1 cellular context compared by ENCODE assay signal in the genomic region with DNA sequence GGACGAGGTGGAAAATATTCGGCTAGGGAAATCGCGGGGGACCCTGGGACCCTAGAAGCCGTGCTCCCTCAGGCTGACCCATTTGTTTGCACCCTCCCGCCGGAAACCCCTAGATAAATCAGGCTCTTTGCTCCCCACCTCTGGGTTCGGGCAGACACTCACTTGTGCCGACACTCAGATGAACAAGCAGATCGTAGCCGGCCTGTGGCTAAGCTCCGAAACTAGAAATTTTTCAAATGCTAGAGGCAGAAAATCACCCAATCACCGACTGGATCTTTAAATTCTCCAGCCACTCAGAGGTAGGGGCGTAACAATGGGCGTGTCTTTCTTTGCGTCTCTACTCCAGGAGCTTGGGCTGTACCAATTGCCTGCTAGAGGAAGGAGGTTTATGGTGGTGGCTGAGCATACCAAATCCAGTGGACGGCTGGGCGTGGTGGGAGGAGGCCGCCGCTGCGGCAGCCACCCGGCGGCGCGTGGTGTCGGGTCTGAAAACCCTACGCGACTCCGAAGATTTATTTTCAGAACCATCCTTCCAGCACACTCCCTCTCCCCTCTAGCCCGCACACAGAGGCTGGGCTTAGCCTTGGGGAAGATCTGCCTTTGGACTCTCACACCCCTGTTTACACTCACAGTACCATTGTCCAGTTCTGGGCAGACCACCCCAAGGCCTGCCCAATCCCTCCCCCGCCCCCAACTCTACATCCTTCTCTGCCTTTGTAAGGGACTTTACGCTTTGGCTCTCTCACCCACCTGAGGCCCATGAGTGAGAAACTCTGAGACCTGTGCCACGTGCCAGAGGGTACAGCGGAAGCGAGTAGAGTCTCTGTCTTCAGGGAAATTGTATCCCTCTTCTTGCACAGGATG.
TF ChIP-seq lines count a peak whose summit lies in the region.

PIF1 (minus strand) TSS at position 217 of the 864 bp plus-strand sequence. CDS start 1,312 bp downstream, outside the sequence.

TF ChIP-seq in HepG2, 621 proteins besides CTCF, POLR2A, EP300 and RAD21 (continued from another document and continues in another):
- TF ChIP-seq, protein P1, sequence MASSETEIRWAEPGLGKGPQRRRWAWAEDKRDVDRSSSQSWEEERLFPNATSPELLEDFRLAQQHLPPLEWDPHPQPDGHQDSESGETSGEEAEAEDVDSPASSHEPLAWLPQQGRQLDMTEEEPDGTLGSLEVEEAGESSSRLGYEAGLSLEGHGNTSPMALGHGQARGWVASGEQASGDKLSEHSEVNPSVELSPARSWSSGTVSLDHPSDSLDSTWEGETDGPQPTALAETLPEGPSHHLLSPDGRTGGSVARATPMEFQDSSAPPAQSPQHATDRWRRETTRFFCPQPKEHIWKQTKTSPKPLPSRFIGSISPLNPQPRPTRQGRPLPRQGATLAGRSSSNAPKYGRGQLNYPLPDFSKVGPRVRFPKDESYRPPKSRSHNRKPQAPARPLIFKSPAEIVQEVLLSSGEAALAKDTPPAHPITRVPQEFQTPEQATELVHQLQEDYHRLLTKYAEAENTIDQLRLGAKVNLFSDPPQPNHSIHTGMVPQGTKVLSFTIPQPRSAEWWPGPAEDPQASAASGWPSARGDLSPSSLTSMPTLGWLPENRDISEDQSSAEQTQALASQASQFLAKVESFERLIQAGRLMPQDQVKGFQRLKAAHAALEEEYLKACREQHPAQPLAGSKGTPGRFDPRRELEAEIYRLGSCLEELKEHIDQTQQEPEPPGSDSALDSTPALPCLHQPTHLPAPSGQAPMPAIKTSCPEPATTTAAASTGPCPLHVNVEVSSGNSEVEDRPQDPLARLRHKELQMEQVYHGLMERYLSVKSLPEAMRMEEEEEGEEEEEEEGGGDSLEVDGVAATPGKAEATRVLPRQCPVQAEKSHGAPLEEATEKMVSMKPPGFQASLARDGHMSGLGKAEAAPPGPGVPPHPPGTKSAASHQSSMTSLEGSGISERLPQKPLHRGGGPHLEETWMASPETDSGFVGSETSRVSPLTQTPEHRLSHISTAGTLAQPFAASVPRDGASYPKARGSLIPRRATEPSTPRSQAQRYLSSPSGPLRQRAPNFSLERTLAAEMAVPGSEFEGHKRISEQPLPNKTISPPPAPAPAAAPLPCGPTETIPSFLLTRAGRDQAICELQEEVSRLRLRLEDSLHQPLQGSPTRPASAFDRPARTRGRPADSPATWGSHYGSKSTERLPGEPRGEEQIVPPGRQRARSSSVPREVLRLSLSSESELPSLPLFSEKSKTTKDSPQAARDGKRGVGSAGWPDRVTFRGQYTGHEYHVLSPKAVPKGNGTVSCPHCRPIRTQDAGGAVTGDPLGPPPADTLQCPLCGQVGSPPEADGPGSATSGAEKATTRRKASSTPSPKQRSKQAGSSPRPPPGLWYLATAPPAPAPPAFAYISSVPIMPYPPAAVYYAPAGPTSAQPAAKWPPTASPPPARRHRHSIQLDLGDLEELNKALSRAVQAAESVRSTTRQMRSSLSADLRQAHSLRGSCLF (CRISPR knock-in tag; IDR thresholded peaks at IDR 0.05; ENCODE audit: borderline replicate concordance), result no peak
- TF ChIP-seq, protein P2, sequence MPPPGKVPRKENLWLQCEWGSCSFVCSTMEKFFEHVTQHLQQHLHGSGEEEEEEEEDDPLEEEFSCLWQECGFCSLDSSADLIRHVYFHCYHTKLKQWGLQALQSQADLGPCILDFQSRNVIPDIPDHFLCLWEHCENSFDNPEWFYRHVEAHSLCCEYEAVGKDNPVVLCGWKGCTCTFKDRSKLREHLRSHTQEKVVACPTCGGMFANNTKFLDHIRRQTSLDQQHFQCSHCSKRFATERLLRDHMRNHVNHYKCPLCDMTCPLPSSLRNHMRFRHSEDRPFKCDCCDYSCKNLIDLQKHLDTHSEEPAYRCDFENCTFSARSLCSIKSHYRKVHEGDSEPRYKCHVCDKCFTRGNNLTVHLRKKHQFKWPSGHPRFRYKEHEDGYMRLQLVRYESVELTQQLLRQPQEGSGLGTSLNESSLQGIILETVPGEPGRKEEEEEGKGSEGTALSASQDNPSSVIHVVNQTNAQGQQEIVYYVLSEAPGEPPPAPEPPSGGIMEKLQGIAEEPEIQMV (CRISPR knock-in tag; IDR thresholded peaks at IDR 0.05; ENCODE audit: low read depth), result no peak
- TF ChIP-seq, protein P3, sequence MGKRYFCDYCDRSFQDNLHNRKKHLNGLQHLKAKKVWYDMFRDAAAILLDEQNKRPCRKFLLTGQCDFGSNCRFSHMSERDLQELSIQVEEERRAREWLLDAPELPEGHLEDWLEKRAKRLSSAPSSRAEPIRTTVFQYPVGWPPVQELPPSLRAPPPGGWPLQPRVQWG (CRISPR knock-in tag; IDR thresholded peaks at IDR 0.05; ENCODE audit: borderline replicate concordance, low read depth), result no peak
- TF ChIP-seq NCOA2 (CRISPR knock-in tag; IDR thresholded peaks at IDR 0.05), result no peak
- TF ChIP-seq, protein P4, sequence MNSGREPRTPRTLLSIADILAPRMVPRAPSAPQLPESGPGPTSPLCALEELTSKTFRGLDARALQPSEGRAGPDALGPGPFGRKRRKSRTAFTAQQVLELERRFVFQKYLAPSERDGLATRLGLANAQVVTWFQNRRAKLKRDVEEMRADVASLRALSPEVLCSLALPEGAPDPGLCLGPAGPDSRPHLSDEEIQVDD (CRISPR knock-in tag; IDR thresholded peaks at IDR 0.05; ENCODE audit: borderline replicate concordance), result 0 out of 2 replicates have a peak, but pooled peaks have one; percentile 45
- TF ChIP-seq, protein P5, sequence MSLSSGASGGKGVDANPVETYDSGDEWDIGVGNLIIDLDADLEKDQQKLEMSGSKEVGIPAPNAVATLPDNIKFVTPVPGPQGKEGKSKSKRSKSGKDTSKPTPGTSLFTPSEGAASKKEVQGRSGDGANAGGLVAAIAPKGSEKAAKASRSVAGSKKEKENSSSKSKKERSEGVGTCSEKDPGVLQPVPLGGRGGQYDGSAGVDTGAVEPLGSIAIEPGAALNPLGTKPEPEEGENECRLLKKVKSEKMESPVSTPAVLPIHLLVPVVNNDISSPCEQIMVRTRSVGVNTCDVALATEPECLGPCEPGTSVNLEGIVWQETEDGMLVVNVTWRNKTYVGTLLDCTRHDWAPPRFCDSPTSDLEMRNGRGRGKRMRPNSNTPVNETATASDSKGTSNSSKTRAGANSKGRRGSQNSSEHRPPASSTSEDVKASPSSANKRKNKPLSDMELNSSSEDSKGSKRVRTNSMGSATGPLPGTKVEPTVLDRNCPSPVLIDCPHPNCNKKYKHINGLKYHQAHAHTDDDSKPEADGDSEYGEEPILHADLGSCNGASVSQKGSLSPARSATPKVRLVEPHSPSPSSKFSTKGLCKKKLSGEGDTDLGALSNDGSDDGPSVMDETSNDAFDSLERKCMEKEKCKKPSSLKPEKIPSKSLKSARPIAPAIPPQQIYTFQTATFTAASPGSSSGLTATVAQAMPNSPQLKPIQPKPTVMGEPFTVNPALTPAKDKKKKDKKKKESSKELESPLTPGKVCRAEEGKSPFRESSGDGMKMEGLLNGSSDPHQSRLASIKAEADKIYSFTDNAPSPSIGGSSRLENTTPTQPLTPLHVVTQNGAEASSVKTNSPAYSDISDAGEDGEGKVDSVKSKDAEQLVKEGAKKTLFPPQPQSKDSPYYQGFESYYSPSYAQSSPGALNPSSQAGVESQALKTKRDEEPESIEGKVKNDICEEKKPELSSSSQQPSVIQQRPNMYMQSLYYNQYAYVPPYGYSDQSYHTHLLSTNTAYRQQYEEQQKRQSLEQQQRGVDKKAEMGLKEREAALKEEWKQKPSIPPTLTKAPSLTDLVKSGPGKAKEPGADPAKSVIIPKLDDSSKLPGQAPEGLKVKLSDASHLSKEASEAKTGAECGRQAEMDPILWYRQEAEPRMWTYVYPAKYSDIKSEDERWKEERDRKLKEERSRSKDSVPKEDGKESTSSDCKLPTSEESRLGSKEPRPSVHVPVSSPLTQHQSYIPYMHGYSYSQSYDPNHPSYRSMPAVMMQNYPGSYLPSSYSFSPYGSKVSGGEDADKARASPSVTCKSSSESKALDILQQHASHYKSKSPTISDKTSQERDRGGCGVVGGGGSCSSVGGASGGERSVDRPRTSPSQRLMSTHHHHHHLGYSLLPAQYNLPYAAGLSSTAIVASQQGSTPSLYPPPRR (CRISPR knock-in tag; IDR thresholded peaks at IDR 0.05; ENCODE audit: borderline replicate concordance), result no peak
- no peak for TF ChIP-seq NKX3-1 (CRISPR knock-in tag; IDR thresholded peaks at IDR 0.05)
- TF ChIP-seq ZNF281 (CRISPR knock-in tag; IDR thresholded peaks at IDR 0.05; ENCODE audit: borderline replicate concordance), result peak; percentile 73; the same call in 1 of the 2 replicates
- TF ChIP-seq STAT5B (CRISPR knock-in tag; IDR thresholded peaks at IDR 0.05), result no peak
- no peak for TF ChIP-seq NR2F2 (IDR thresholded peaks at IDR 0.05; ENCODE audit: borderline replicate concordance, low read depth)
- TF ChIP-seq, protein P6, sequence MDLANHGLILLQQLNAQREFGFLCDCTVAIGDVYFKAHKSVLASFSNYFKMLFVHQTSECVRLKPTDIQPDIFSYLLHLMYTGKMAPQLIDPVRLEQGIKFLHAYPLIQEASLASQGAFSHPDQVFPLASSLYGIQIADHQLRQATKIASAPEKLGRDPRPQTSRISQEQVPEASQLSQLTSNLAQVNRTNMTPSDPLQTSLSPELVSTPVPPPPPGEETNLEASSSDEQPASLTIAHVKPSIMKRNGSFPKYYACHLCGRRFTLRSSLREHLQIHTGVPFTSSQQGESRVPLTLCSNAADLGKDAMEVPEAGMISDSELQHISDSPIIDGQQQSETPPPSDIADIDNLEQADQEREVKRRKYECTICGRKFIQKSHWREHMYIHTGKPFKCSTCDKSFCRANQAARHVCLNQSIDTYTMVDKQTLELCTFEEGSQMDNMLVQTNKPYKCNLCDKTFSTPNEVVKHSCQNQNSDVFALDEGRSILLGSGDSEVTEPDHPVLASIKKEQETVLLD (CRISPR knock-in tag; IDR thresholded peaks at IDR 0.05; ENCODE audit: low read depth), result no peak; the same call in 1 of the 2 replicates
- TF ChIP-seq ZNF891 (CRISPR knock-in tag; IDR thresholded peaks at IDR 0.05), result peak; percentile 65; the same call in 1 of the 2 replicates
- TF ChIP-seq PLRG1 (conservative IDR thresholded peaks at IDR 0.05), result no peak
- no peak; the same call in 1 of the 2 replicates for TF ChIP-seq FOXO1 (CRISPR knock-in tag; IDR thresholded peaks at IDR 0.05)
- TF ChIP-seq, protein P7, sequence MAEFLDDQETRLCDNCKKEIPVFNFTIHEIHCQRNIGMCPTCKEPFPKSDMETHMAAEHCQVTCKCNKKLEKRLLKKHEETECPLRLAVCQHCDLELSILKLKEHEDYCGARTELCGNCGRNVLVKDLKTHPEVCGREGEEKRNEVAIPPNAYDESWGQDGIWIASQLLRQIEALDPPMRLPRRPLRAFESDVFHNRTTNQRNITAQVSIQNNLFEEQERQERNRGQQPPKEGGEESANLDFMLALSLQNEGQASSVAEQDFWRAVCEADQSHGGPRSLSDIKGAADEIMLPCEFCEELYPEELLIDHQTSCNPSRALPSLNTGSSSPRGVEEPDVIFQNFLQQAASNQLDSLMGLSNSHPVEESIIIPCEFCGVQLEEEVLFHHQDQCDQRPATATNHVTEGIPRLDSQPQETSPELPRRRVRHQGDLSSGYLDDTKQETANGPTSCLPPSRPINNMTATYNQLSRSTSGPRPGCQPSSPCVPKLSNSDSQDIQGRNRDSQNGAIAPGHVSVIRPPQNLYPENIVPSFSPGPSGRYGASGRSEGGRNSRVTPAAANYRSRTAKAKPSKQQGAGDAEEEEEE (CRISPR knock-in tag; IDR thresholded peaks at IDR 0.05; ENCODE audit: borderline replicate concordance), result no peak
- no peak for TF ChIP-seq U2AF2 (IDR thresholded peaks at IDR 0.05; ENCODE audit: low read depth, low read length)
- TF ChIP-seq ATM (IDR thresholded peaks at IDR 0.05; ENCODE audit: borderline replicate concordance), result no peak
- peak; percentile 71; the same call in 1 of the 2 replicates for TF ChIP-seq ZNF547 (CRISPR knock-in tag; IDR thresholded peaks at IDR 0.05)
- no peak for TF ChIP-seq ZNF142 (CRISPR knock-in tag; IDR thresholded peaks at IDR 0.05)
